Comparison of ENCODE assay signal across 8 cellular contexts in genomic region chr20:35994994-35995453, GRCh38. TPM values are rescaled to one million over a fixed set of nuclear protein-coding genes. Genes with fewer than 3 reads are reported as not detected.
DNase-seq lines count a peak whose midpoint lies in the region; ATAC-seq and TF ChIP-seq lines count a peak whose summit lies in the region.

No MANE protein-coding gene starts in this region.

- H3K4me3 ChIP-seq in HFF-Myc (replicated peaks; ENCODE audit: low read depth, low read length): no peak overlapping the region

- peak; percentile 87 for DNase-seq in AG20443 (ENCODE audit: low spot score)
- peak; percentile 56 for DNase-seq in HFF-Myc (ENCODE audit: extremely low read depth, low read depth)
- DNase-seq in NCI-H526 (lab: John Stamatoyannopoulos, UW): peak; percentile 91 to 98
- peak; percentile 80 to 84 for DNase-seq in activated CD4-positive, alpha-beta T cell treated with anti-CD3 and anti-CD28 coated beads for 4 hours
- DNase-seq in cerebellum (ENCODE audit: low spot score): peak; percentile 72
- DNase-seq in left colon: peak; percentile 71 to 92
- DNase-seq in stimulated activated CD4-positive, alpha-beta T cell treated with anti-CD3 and anti-CD28 coated beads, Interleukin-2, amount 100 ng/mL, for 4 hours (ENCODE audit: low read depth): peak; percentile 73

- ATAC-seq in left colon (peak; percentile 95), HG02981 (IDR thresholded peaks at IDR 0.05; ENCODE audit: unreplicated experiment) (no peak)

- intact Hi-C loops in left colon (cut with DNase I, micrococcal nuclease): loop anchor here (2.0 to 10.0 kb wide), 2 partner anchors 140 to 144 kb away; no protein-coding TSS in a partner anchor

- peak; percentile 97 for TF ChIP-seq CTCF in HFF-Myc (IDR thresholded peaks at IDR 0.05; ENCODE audit: low read depth, low read length, missing control alignments)

RNA-seq across cellular contexts. Expression of gene CNBD2, which starts 26.6 kb away (rescaled TPM):
- 5.2 TPM for total RNA-seq in cerebellum
- 1 to 10 TPM; 3.7 to 4.4 TPM for total RNA-seq in left colon

RNA-seq across cellular contexts. Expression of gene SCAND1, which starts 40.7 kb away (rescaled TPM):
- total RNA-seq in cerebellum (10.6 TPM), left colon (10 to 100 TPM; 88.7 to 92.7 TPM)
